In the genomic region with DNA sequence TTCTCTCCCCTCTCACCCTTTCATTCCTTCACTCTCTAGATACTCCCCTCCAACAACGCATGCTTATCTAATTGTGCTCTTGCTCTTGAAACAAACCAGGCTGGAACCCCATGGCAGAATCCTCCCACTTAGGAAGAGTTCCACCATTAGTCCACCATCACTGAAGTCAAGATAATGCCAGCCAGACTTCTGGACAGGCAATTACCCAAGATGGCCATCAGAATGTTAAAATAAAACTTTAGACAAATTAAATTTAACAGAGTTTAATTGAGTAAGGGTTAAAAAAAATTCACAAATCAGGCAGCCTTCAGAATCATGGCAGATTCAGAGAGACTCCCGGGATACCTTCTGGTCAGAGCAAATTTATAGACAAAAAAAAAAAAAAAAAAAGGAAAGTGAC, we compare ENCODE assay signal across 28 cellular contexts.
A peak's percentile ranks its signal among the peaks of the same experiment; 100 is the strongest.
DNase-seq lines count a peak whose midpoint lies in the region.
"Had no signal": no experiment of that assay in that cellular context is flagged by ENCODE, and none has a peak within 500 bp of the region (broad histone marks: within the 10 kb centered on the region; RNA-seq: fewer than 3 reads in every experiment).

No MANE protein-coding gene starts in this region.

- CTCF ChIA-PET in activated CD4-positive, alpha-beta T cell treated with anti-CD3 and anti-CD28 coated beads, Interleukin-2, amount 10 ng/mL, durations not matched to agents 7 days and 5 days (lab: Charles Lee), result no interaction called here
- CTCF ChIA-PET in activated naive CD4-positive, alpha-beta T cell treated with anti-CD3 and anti-CD28 coated beads, Interleukin-2, amount 10 ng/mL, durations not matched to agents 7 days and 5 days (lab: Charles Lee), result no interaction called here

- H3K4me3 Mint-ChIP-seq in activated CD4-positive, alpha-beta T cell treated with anti-CD3 and anti-CD28 coated beads, Interleukin-2, amount 10 ng/mL, durations not matched to agents 7 days and 5 days, result no peak overlapping the region
- no peak overlapping the region for H3K4me3 Mint-ChIP-seq in activated naive CD4-positive, alpha-beta T cell treated with anti-CD3 and anti-CD28 coated beads, Interleukin-2, amount 10 ng/mL, durations not matched to agents 7 days and 5 days
- H3K4me3 Mint-ChIP-seq: B cell; CD14-positive monocyte; CD4-positive, alpha-beta memory T cell; CD4-positive, alpha-beta T cell; CD4-positive, CD25-positive, alpha-beta regulatory T cell; CD8-positive, alpha-beta memory T cell; CD8-positive, alpha-beta T cell had no signal

- no peaks in the 10 kb centered on the region for H3K36me3 Mint-ChIP-seq in activated CD4-positive, alpha-beta T cell treated with anti-CD3 and anti-CD28 coated beads, Interleukin-2, amount 10 ng/mL, durations not matched to agents 7 days and 5 days (ENCODE audit: low read depth)
- no peaks in the 10 kb centered on the region for H3K36me3 Mint-ChIP-seq in activated naive CD4-positive, alpha-beta T cell treated with anti-CD3 and anti-CD28 coated beads, Interleukin-2, amount 10 ng/mL, durations not matched to agents 7 days and 5 days
- H3K36me3 Mint-ChIP-seq: CD14-positive monocyte; CD4-positive, alpha-beta memory T cell; CD4-positive, CD25-positive, alpha-beta regulatory T cell; CD8-positive, alpha-beta memory T cell; CD8-positive, alpha-beta T cell had no signal

- H3K27me3 Mint-ChIP-seq in activated CD4-positive, alpha-beta T cell treated with anti-CD3 and anti-CD28 coated beads, Interleukin-2, amount 10 ng/mL, durations not matched to agents 7 days and 5 days, result peaks cover 11% of the 10 kb centered on the region
- no peaks in the 10 kb centered on the region for H3K27me3 Mint-ChIP-seq in activated naive CD4-positive, alpha-beta T cell treated with anti-CD3 and anti-CD28 coated beads, Interleukin-2, amount 10 ng/mL, durations not matched to agents 7 days and 5 days
- H3K27me3 Mint-ChIP-seq: B cell; CD4-positive, alpha-beta memory T cell had no signal

- H3K4me1 Mint-ChIP-seq in activated CD4-positive, alpha-beta T cell treated with anti-CD3 and anti-CD28 coated beads, Interleukin-2, amount 10 ng/mL, durations not matched to agents 7 days and 5 days, result no peaks in the 10 kb centered on the region
- H3K4me1 Mint-ChIP-seq in activated naive CD4-positive, alpha-beta T cell treated with anti-CD3 and anti-CD28 coated beads, Interleukin-2, amount 10 ng/mL, durations not matched to agents 7 days and 5 days, result no peaks in the 10 kb centered on the region
- H3K4me1 Mint-ChIP-seq: B cell; CD14-positive monocyte; CD4-positive, alpha-beta memory T cell; CD4-positive, CD25-positive, alpha-beta regulatory T cell; CD8-positive, alpha-beta memory T cell had no signal

- POLR2A ChIA-PET in activated CD4-positive, alpha-beta T cell treated with anti-CD3 and anti-CD28 coated beads, Interleukin-2, amount 10 ng/mL, durations not matched to agents 7 days and 5 days (lab: Charles Lee), result no interaction called here

- no peaks in the 10 kb centered on the region for H3K9me3 Mint-ChIP-seq in activated CD4-positive, alpha-beta T cell treated with anti-CD3 and anti-CD28 coated beads, Interleukin-2, amount 10 ng/mL, durations not matched to agents 7 days and 5 days
- H3K9me3 Mint-ChIP-seq in activated naive CD4-positive, alpha-beta T cell treated with anti-CD3 and anti-CD28 coated beads, Interleukin-2, amount 10 ng/mL, durations not matched to agents 7 days and 5 days, result no peaks in the 10 kb centered on the region
- H3K9me3 Mint-ChIP-seq: CD4-positive, alpha-beta memory T cell; CD4-positive, alpha-beta T cell; CD8-positive, alpha-beta memory T cell; CD8-positive, alpha-beta T cell had no signal

- no peak for DNase-seq in activated CD4-positive, alpha-beta T cell treated with anti-CD3 and anti-CD28 coated beads, Interleukin-2, amount 10 ng/mL, durations not matched to agents 7 days and 5 days
- no peak for DNase-seq in activated CD4-positive, alpha-beta T cell treated with anti-CD3 and anti-CD28 coated beads, Interleukin-2, amount 50 U/mL, for 1 hour
- no peak for DNase-seq in activated naive CD4-positive, alpha-beta T cell treated with anti-CD3 and anti-CD28 coated beads, Interleukin-2, amount 10 ng/mL, durations not matched to agents 7 days and 5 days
- no peak for DNase-seq in activated naive CD4-positive, alpha-beta T cell treated with Interleukin-2 at 50 U/mL for 16 hours
- DNase-seq in SK-N-DZ (ENCODE audit: low spot score) (peak; percentile 85), NCI-H187 (lab: John Stamatoyannopoulos, UW) (no peak)
- DNase-seq: 8988T; ACHN; AML-193; BE2C; C1 segment of cervical spinal cord; Caco-2; Calu3; CD4-positive, alpha-beta memory T cell; CD4-positive, alpha-beta T cell; CD4-positive, CD25-positive, alpha-beta regulatory T cell; CD8-positive, alpha-beta memory T cell; CD8-positive, alpha-beta T cell; COR-L47; DMS 273 treated with DMSO at 0.1 percent for 48 hours; DMS153; DMS53; DMS79; DMS79 treated with DMSO at 0.1 percent for 48 hours; DND-41; EL had no signal

- H3K27ac Mint-ChIP-seq in activated CD4-positive, alpha-beta T cell treated with anti-CD3 and anti-CD28 coated beads, Interleukin-2, amount 10 ng/mL, durations not matched to agents 7 days and 5 days, result peak overlapping the region; percentile 25
- peak overlapping the region; percentile 17 for H3K27ac Mint-ChIP-seq in activated naive CD4-positive, alpha-beta T cell treated with anti-CD3 and anti-CD28 coated beads, Interleukin-2, amount 10 ng/mL, durations not matched to agents 7 days and 5 days
- H3K27ac Mint-ChIP-seq: B cell; CD14-positive monocyte; CD4-positive, alpha-beta memory T cell; CD4-positive, alpha-beta T cell; CD4-positive, CD25-positive, alpha-beta regulatory T cell; CD8-positive, alpha-beta T cell had no signal
